Comparison of ENCODE assay signal across 15 cellular contexts in the genomic region with DNA sequence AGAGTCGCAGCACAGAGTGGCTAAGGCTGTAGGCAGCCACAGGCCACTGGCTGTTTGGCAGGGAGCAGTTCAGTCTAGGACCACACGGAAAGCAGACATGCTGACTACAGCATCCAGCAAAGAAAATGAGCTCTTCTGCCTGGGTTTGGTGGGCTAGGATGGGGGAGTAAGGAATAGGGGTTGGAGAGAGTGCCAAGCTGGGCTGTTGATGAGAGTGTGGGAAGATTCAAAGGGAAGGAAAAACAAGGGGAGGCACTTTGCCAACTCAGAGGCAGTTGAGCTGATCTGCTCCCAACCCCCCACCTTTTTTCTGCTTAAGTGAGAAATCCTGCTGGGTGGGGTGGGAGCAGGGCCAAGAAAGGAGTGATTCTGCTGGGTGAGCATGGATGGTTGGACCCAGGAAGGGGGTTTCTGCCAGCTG. TPM values are rescaled to one million over a fixed set of nuclear protein-coding genes. Genes with fewer than 3 reads are reported as not detected.
DNase-seq lines count a peak whose midpoint lies in the region; ATAC-seq, FAIRE-seq and TF ChIP-seq lines count a peak whose summit lies in the region.
"Had no signal": no experiment of that assay in that cellular context is flagged by ENCODE, and none has a peak within 500 bp of the region (broad histone marks: within the 10 kb centered on the region; RNA-seq: fewer than 3 reads in every experiment).

No MANE protein-coding gene starts in this region.

- H3K4me2 ChIP-seq in endothelial cell of umbilical vein (ENCODE audit: insufficient read depth, low read length), result no peak overlapping the region

- no peaks in the 10 kb centered on the region for H4K20me1 ChIP-seq in endothelial cell of umbilical vein (replicated peaks; ENCODE audit: control insufficient read depth, extremely low read depth, insufficient read depth, low read length)

- no peak overlapping the region for H3K9ac ChIP-seq in endothelial cell of umbilical vein (replicated peaks; ENCODE audit: extremely low read depth, insufficient read depth, low read length)

- no peak for TF ChIP-seq POLR2A in endothelial cell of umbilical vein (IDR thresholded peaks at IDR 0.05; ENCODE audit: low read depth, low read length)

- CTCF ChIA-PET in endothelial cell of umbilical vein (lab: Charles Lee), result interaction anchor here (1.0 kb wide), 1 partner anchor 26 kb away, joined by 3 read pairs; no protein-coding TSS in a partner anchor

- no peaks in the 10 kb centered on the region for H3K9me3 ChIP-seq in endothelial cell of umbilical vein (replicated peaks; ENCODE audit: control insufficient read depth, insufficient read depth, low read length)
- H3K9me3 ChIP-seq: adrenal gland, sigmoid colon, upper lobe of left lung had no signal

- H3K27me3 ChIP-seq in endothelial cell of umbilical vein (ENCODE audit: control insufficient read depth in 2 of 2, insufficient read depth in 2 of 2, low read length in 2 of 2), result no peaks in the 10 kb centered on the region
- H3K27me3 ChIP-seq: adrenal gland, sigmoid colon, upper lobe of left lung had no signal

- H3K9me1 ChIP-seq in endothelial cell of umbilical vein (replicated peaks; ENCODE audit: control insufficient read depth, extremely low read depth, insufficient read depth, low read length), result no peaks in the 10 kb centered on the region

- H3K79me2 ChIP-seq in endothelial cell of umbilical vein (ENCODE audit: control insufficient read depth, insufficient read depth, low read length), result no peaks in the 10 kb centered on the region

- no peaks in the 10 kb centered on the region for H3K36me3 ChIP-seq in endothelial cell of umbilical vein (ENCODE audit: control insufficient read depth in 2 of 2, extremely low read depth in 1 of 2, insufficient read depth in 2 of 2, low read length in 2 of 2)
- H3K36me3 ChIP-seq: adrenal gland, sigmoid colon, upper lobe of left lung had no signal

- POLR2A ChIA-PET in endothelial cell of umbilical vein (lab: Charles Lee), result no interaction called here

- TF ChIP-seq CTCF in endothelial cell of umbilical vein (IDR thresholded peaks at IDR 0.05; ENCODE audit: extremely low read depth in 1 of 2, insufficient read depth in 1 of 2, low read depth in 1 of 2, low read length in 2 of 2) (no peak), chondrocyte (IDR thresholded peaks at IDR 0.05) (no peak)

- intact Hi-C loops in endothelial cell of umbilical vein (cut with micrococcal nuclease), result no loop called here

- H3K4me1 Mint-ChIP-seq in chondrocyte (ENCODE audit: low read depth), result peaks cover 1% of the 10 kb centered on the region

- H3K27me3 Mint-ChIP-seq in chondrocyte (ENCODE audit: low read depth), result no peaks in the 10 kb centered on the region
- H3K27me3 Mint-ChIP-seq: effector memory CD8-positive, alpha-beta T cell had no signal

- H3K36me3 Mint-ChIP-seq in chondrocyte (ENCODE audit: low read depth), result no peaks in the 10 kb centered on the region

- H3K4me3 ChIP-seq in endothelial cell of umbilical vein (replicated peaks in 1 of 3; ENCODE audit: insufficient read depth in 1 of 3, low read depth in 1 of 3, low read length in 3 of 3), result no peak overlapping the region
- H3K4me3 ChIP-seq: adrenal gland, sigmoid colon, upper lobe of left lung had no signal

- peak; percentile 18 for DNase-seq in Ammon's horn (ENCODE audit: low spot score)
- DNase-seq in NCI-H345 (lab: John Stamatoyannopoulos, UW), result peak; percentile 68
- DNase-seq in endothelial cell of umbilical vein (ENCODE audit: low read depth, low spot score), result peak; percentile 6
- peak; percentile 60 for DNase-seq in myocyte (ENCODE audit: low read depth)
- no peak for DNase-seq in mucosa of gallbladder (ENCODE audit: low spot score)
- no peak for DNase-seq in chondrocyte (ENCODE audit: low spot score)
- DNase-seq in inferior parietal cortex (ENCODE audit: extremely low spot score), result no peak
- DNase-seq: activated CD8-positive, alpha-beta memory T cell treated with anti-CD3 and anti-CD28 coated beads, Interleukin-2, amount 50 U/mL, for 48 hours; effector memory CD8-positive, alpha-beta T cell; Kasumi-1; SHP77 treated with DMSO at 0.1 percent for 48 hours; sigmoid colon; upper lobe of left lung had no signal

- ATAC-seq in GM18909 (IDR thresholded peaks at IDR 0.05; ENCODE audit: poor library complexity, unreplicated experiment), result no peak
- ATAC-seq: effector memory CD8-positive, alpha-beta T cell had no signal

- dilution Hi-C loops in endothelial cell of umbilical vein (cut with MboI; ENCODE audit: extremely low pct_ligation_motif_present, low sequenced_read_pairs), result no loop called here

- H2AFZ ChIP-seq in endothelial cell of umbilical vein (ENCODE audit: low read depth, low read length), result no peak overlapping the region

- no peaks in the 10 kb centered on the region for H3K4me1 ChIP-seq in endothelial cell of umbilical vein (ENCODE audit: control insufficient read depth, extremely low read depth, insufficient read depth, low read length)
- H3K4me1 ChIP-seq: adrenal gland, upper lobe of left lung had no signal

- H3K4me3 Mint-ChIP-seq in chondrocyte (ENCODE audit: unreplicated experiment), result no peak overlapping the region
- H3K4me3 Mint-ChIP-seq: effector memory CD8-positive, alpha-beta T cell had no signal

- no peak overlapping the region for H3K27ac Mint-ChIP-seq in chondrocyte (ENCODE audit: unreplicated experiment)
- H3K27ac Mint-ChIP-seq: effector memory CD8-positive, alpha-beta T cell had no signal

- H3K27ac ChIP-seq in endothelial cell of umbilical vein (ENCODE audit: insufficient read depth, low read depth, low read length), result no peak overlapping the region
- H3K27ac ChIP-seq: adrenal gland, upper lobe of left lung had no signal

- no peak for FAIRE-seq in endothelial cell of umbilical vein (lab: Jason Lieb, UNC)

- no TSS peak for BruUV-seq in endothelial cell of umbilical vein (replicated peaks; lab: Mats Ljungman, UMichigan)

- H3K9me3 Mint-ChIP-seq in chondrocyte (ENCODE audit: low read depth), result no peaks in the 10 kb centered on the region

TF ChIP-seq in endothelial cell of umbilical vein, 7 proteins besides CTCF, POLR2A, EP300 and RAD21:
- TF ChIP-seq POLR2AphosphoS5 (IDR thresholded peaks at IDR 0.05; ENCODE audit: insufficient read depth, low read depth, low read length), result no peak

RNA-seq across cellular contexts. Expression of a gene that starts 35.9 kb away (rescaled TPM):
- total RNA-seq in endothelial cell of umbilical vein (0.12 and 0.29 TPM in 2 replicates), myocyte (3.6 and 5.0 TPM in 2 replicates), mucosa of gallbladder (13.1 TPM), chondrocyte (0.72 to 2.0 TPM (median 0.90 TPM) in 3 replicates)
- 0.04 and 0.05 TPM in 2 replicates for polyA plus RNA-seq in endothelial cell of umbilical vein
- polyA plus RNA-seq in endothelial cell of umbilical vein (2011; cell fraction: cytosol; rRNA removed), result 0.01 and 0.03 TPM in 2 replicates
- polyA plus RNA-seq in endothelial cell of umbilical vein (2011; cell fraction: nucleus; rRNA removed), result 0.03 and 0.04 TPM in 2 replicates
- 0.04 and 0.05 TPM in 2 replicates for polyA plus RNA-seq in endothelial cell of umbilical vein (2012)
- 0.28 TPM in 1 of 2 replicates, not detected in the other for polyA minus RNA-seq in endothelial cell of umbilical vein
- polyA minus RNA-seq in endothelial cell of umbilical vein (2011; cell fraction: cytosol; rRNA and poly(A)+ RNA removed), result not detected
- polyA minus RNA-seq in endothelial cell of umbilical vein (2011; cell fraction: nucleus; rRNA and poly(A)+ RNA removed), result 0.14 and 0.19 TPM in 2 replicates
- polyA plus RNA-seq in myocyte (2012), result 1.9 TPM

Comparison
In these comparisons a context has a peak if more than half of its experiments do, and no peak if none do; other contexts are left out.
1. DNase-seq: peak in Ammon's horn (single experiment), NCI-H345 (single experiment), endothelial cell of umbilical vein (single experiment) and myocyte (single experiment); none in mucosa of gallbladder (single experiment), chondrocyte (single experiment) and inferior parietal cortex (single experiment).